In genomic region chr1:42657981-42658879, GRCh38 we compare ENCODE assay signal across 8 cellular contexts. TPM values are rescaled to one million over a fixed set of nuclear protein-coding genes. Genes with fewer than 3 reads are reported as not detected.
DNase-seq lines count a peak whose midpoint lies in the region; TF ChIP-seq lines count a peak whose summit lies in the region.

PPIH (plus strand) TSS chr1:42658423; CDS start chr1:42658447, 24 bp downstream.

- peaks cover 27% of the 10 kb centered on the region for H3K4me1 Mint-ChIP-seq in nephron
- H3K4me1 Mint-ChIP-seq in stimulated activated naive CD8-positive, alpha-beta T cell treated with anti-CD3 and anti-CD28 coated beads, Interleukin-15, Interleukin-2, amounts not matched to agents 100 ng/mL and 50 ng/mL, for 24 hours (ENCODE audit: low read depth): peaks cover 43% of the 10 kb centered on the region

- H3K4me3 ChIP-seq in H7 (ENCODE audit: insufficient read depth, low read depth, low read length): peak within 1 kb of the TSS; percentile 94
- peak within 1 kb of the TSS; percentile 88 for H3K4me3 ChIP-seq in MG63
- peak within 1 kb of the TSS; percentile 93 for H3K4me3 ChIP-seq in fibroblast of the aortic adventitia (ENCODE audit: low read depth, low read length)

- H3K27me3 ChIP-seq in H7 (ENCODE audit: control insufficient read depth, insufficient read depth, low read length): no peaks in the 10 kb centered on the region; the same call in 1 of the 2 replicates
- H3K27me3 ChIP-seq in MG63: no peaks in the 10 kb centered on the region

- no peaks in the 10 kb centered on the region for H3K27me3 Mint-ChIP-seq in nephron (ENCODE audit: low read depth)
- no peaks in the 10 kb centered on the region for H3K27me3 Mint-ChIP-seq in stimulated activated naive CD8-positive, alpha-beta T cell treated with anti-CD3 and anti-CD28 coated beads, Interleukin-15, Interleukin-2, amounts not matched to agents 100 ng/mL and 50 ng/mL, for 24 hours

- peak within 1 kb of the TSS; percentile 56 to 96 (median 86) for H3K27ac Mint-ChIP-seq in nephron
- H3K27ac Mint-ChIP-seq in stimulated activated naive CD8-positive, alpha-beta T cell treated with anti-CD3 and anti-CD28 coated beads, Interleukin-15, Interleukin-2, amounts not matched to agents 100 ng/mL and 50 ng/mL, for 24 hours: peak within 1 kb of the TSS; percentile 97

- H3K9me3 Mint-ChIP-seq in nephron: no peaks in the 10 kb centered on the region
- H3K9me3 Mint-ChIP-seq in stimulated activated naive CD8-positive, alpha-beta T cell treated with anti-CD3 and anti-CD28 coated beads, Interleukin-15, Interleukin-2, amounts not matched to agents 100 ng/mL and 50 ng/mL, for 24 hours: no peaks in the 10 kb centered on the region

- in situ Hi-C loops in G401 (cut with HindIII; ENCODE audit: low sequenced_read_pairs): no loop called here

- DNase-seq in G401 (ENCODE audit: low spot score) (peak; percentile 94), H7 (peak; percentile 92), MG63 (peak; percentile 96), SHP77 treated with DMSO at 0.1 percent for 48 hours (lab: John Stamatoyannopoulos, UW) (peak; percentile 83), fibroblast of the aortic adventitia (ENCODE audit: low read depth) (peak; percentile 86)
- DNase-seq in activated effector memory CD4-positive, alpha-beta T cell treated with anti-CD3 and anti-CD28 coated beads, Interleukin-2, amount 50 U/mL, for 16 hours: peak; percentile 98

- TF ChIP-seq CTCF in fibroblast of the aortic adventitia (IDR thresholded peaks at IDR 0.05; ENCODE audit: insufficient read depth, low read length) (peak; percentile 42), nephron (IDR thresholded peaks at IDR 0.05; ENCODE audit: unreplicated experiment in 3 of 3) (peak in 2 of 3 experiments; percentile 23 to 41)

- H3K36me3 ChIP-seq in H7 (replicated peaks; ENCODE audit: control insufficient read depth, insufficient read depth, low read length) (peaks cover 6% of the 10 kb centered on the region), MG63 (peaks cover 45% of the 10 kb centered on the region)

- H3K9me3 ChIP-seq in MG63: no peaks in the 10 kb centered on the region

- peak within 1 kb of the TSS; percentile 93 to 99 (median 99) for H3K4me3 Mint-ChIP-seq in nephron
- peak within 1 kb of the TSS; percentile 99 for H3K4me3 Mint-ChIP-seq in stimulated activated naive CD8-positive, alpha-beta T cell treated with anti-CD3 and anti-CD28 coated beads, Interleukin-15, Interleukin-2, amounts not matched to agents 100 ng/mL and 50 ng/mL, for 24 hours

- peaks cover 21% of the 10 kb centered on the region for H3K36me3 Mint-ChIP-seq in nephron (ENCODE audit: low read depth)
- peaks cover 37% of the 10 kb centered on the region for H3K36me3 Mint-ChIP-seq in stimulated activated naive CD8-positive, alpha-beta T cell treated with anti-CD3 and anti-CD28 coated beads, Interleukin-15, Interleukin-2, amounts not matched to agents 100 ng/mL and 50 ng/mL, for 24 hours (ENCODE audit: low read depth)

RNA-seq across cellular contexts. Expression of gene PPIH, which starts in this region (rescaled TPM):
- 86.2 and 87.9 TPM in 2 replicates for total RNA-seq in G401 (2014; rRNA removed; shearing (Covaris generic))
- total RNA-seq in H7 (2014; rRNA removed; shearing (Covaris generic)): 75.7 and 81.8 TPM in 2 replicates
- 79.5 and 110 TPM in 2 replicates for total RNA-seq in MG63 (2014; rRNA removed; shearing (Covaris generic); ENCODE audit: low replicate concordance)
- total RNA-seq in fibroblast of the aortic adventitia (ENCODE audit: low replicate concordance): 26.0 and 29.2 TPM in 2 replicates

Comparison
In these comparisons a context has a peak if more than half of its experiments do, and no peak if none do; other contexts are left out.
1. Peak in every context shown above with its lines: DNase-seq and H3K4me3 ChIP-seq.